In genomic region chr10:79372871-79373270, GRCh38 we compare ENCODE assay signal across 26 cellular contexts. TPM values are rescaled to one million over a fixed set of nuclear protein-coding genes. Genes with fewer than 3 reads are reported as not detected.
A peak's percentile ranks its signal among the peaks of the same experiment; 100 is the strongest.
DNase-seq lines count a peak whose midpoint lies in the region; ATAC-seq and TF ChIP-seq lines count a peak whose summit lies in the region.
"Had no signal": no experiment of that assay in that cellular context is flagged by ENCODE, and none has a peak within 500 bp of the region (broad histone marks: within the 10 kb centered on the region; RNA-seq: fewer than 3 reads in every experiment).

No MANE protein-coding gene starts in this region.

- no peaks in the 10 kb centered on the region for H3K9me2 ChIP-seq in PC-9 (ENCODE audit: insufficient read depth)

- no peak overlapping the region for H3K4me2 ChIP-seq in PC-9
- H3K4me2 ChIP-seq: A549; BLaER1 treated with 17β-estradiol and CSF1 and Interleukin-3, amounts not matched to agents 10 nM and 100 nM; GM23338 had no signal

- H3K27ac Mint-ChIP-seq in activated naive CD8-positive, alpha-beta T cell treated with anti-CD3 and anti-CD28 coated beads, Interleukin-2, amount 10 ng/mL, durations not matched to agents 7 days and 5 days: no peak overlapping the region
- no peak overlapping the region for H3K27ac Mint-ChIP-seq in activated naive CD8-positive, alpha-beta T cell treated with anti-CD3 and anti-CD28 coated beads, Interleukin-2, amount 50 U/mL, for 24 hours
- peak overlapping the region; percentile 34 for H3K27ac Mint-ChIP-seq in T-helper 17 cell
- no peak overlapping the region for H3K27ac Mint-ChIP-seq in activated naive CD4-positive, alpha-beta T cell treated with anti-CD3 and anti-CD28 coated beads, Interleukin-2, amount 10 ng/mL, durations not matched to agents 7 days and 5 days
- H3K27ac Mint-ChIP-seq in MCF 10A (ENCODE audit: low read depth, unreplicated experiment): no peak overlapping the region
- H3K27ac Mint-ChIP-seq: CD4-positive, alpha-beta T cell; GM23338; H9 had no signal

- no peaks in the 10 kb centered on the region for H3K9me3 Mint-ChIP-seq in activated naive CD8-positive, alpha-beta T cell treated with anti-CD3 and anti-CD28 coated beads, Interleukin-2, amount 10 ng/mL, durations not matched to agents 7 days and 5 days
- peaks cover 10% of the 10 kb centered on the region for H3K9me3 Mint-ChIP-seq in activated naive CD8-positive, alpha-beta T cell treated with anti-CD3 and anti-CD28 coated beads, Interleukin-2, amount 50 U/mL, for 24 hours
- peaks cover 4% of the 10 kb centered on the region for H3K9me3 Mint-ChIP-seq in activated naive CD4-positive, alpha-beta T cell treated with anti-CD3 and anti-CD28 coated beads, Interleukin-2, amount 10 ng/mL, durations not matched to agents 7 days and 5 days
- no peaks in the 10 kb centered on the region for H3K9me3 Mint-ChIP-seq in MCF 10A (ENCODE audit: unreplicated experiment)

- POLR2A ChIA-PET in activated naive CD8-positive, alpha-beta T cell treated with anti-CD3 and anti-CD28 coated beads, Interleukin-2, amount 10 ng/mL, durations not matched to agents 7 days and 5 days (lab: Charles Lee): no interaction called here
- POLR2A ChIA-PET in PC-9 (lab: Charles Lee; ENCODE audit: unreplicated experiment) (no interaction called here), MCF 10A (lab: Yijun Ruan, JAX) (no interaction called here)

- BruUV-seq in PC-9 (replicated peaks; lab: Mats Ljungman, UMichigan) (no TSS peak), MCF 10A (replicated peaks; lab: Mats Ljungman, UMichigan) (no TSS peak)

- H3K36me3 ChIP-seq in PC-9 (ENCODE audit: low read depth): no peaks in the 10 kb centered on the region
- H3K36me3 ChIP-seq: BLaER1 treated with 17β-estradiol and CSF1 and Interleukin-3, amounts not matched to agents 10 nM and 100 nM; MG63 had no signal

- H3F3A ChIP-seq in PC-9 (ENCODE audit: insufficient read depth, low read depth): peaks cover 13% of the 10 kb centered on the region; the same call in 1 of the 2 replicates

- H3K27me3 Mint-ChIP-seq in activated naive CD8-positive, alpha-beta T cell treated with anti-CD3 and anti-CD28 coated beads, Interleukin-2, amount 10 ng/mL, durations not matched to agents 7 days and 5 days: peaks cover 20% of the 10 kb centered on the region
- no peaks in the 10 kb centered on the region for H3K27me3 Mint-ChIP-seq in activated naive CD8-positive, alpha-beta T cell treated with anti-CD3 and anti-CD28 coated beads, Interleukin-2, amount 50 U/mL, for 24 hours
- peaks cover 8% of the 10 kb centered on the region for H3K27me3 Mint-ChIP-seq in T-helper 17 cell
- peaks cover 26% of the 10 kb centered on the region for H3K27me3 Mint-ChIP-seq in activated naive CD4-positive, alpha-beta T cell treated with anti-CD3 and anti-CD28 coated beads, Interleukin-2, amount 10 ng/mL, durations not matched to agents 7 days and 5 days
- H3K27me3 Mint-ChIP-seq in MCF 10A (ENCODE audit: insufficient read depth, unreplicated experiment): no peaks in the 10 kb centered on the region
- H3K27me3 Mint-ChIP-seq: CD4-positive, alpha-beta T cell had no signal

- H2AFZ ChIP-seq in PC-9: no peak overlapping the region
- H2AFZ ChIP-seq: GM23338 had no signal

- H3K9me3 ChIP-seq in T-helper 17 cell (ENCODE audit: control insufficient read depth, low read length, poor library complexity, severe bottlenecking) (peaks cover 4% of the 10 kb centered on the region), PC-9 (ENCODE audit: insufficient read depth, low read depth) (peaks cover 11% of the 10 kb centered on the region; the same call in 1 of the 2 replicates)

- 0 out of 2 replicates have a peak, but pooled peaks cover 10% of the 10 kb centered on the region for H3K4me1 ChIP-seq in PC-9 (replicated peaks; ENCODE audit: insufficient read depth)

- DNase-seq in activated naive CD8-positive, alpha-beta T cell treated with anti-CD3 and anti-CD28 coated beads, Interleukin-2, amount 10 ng/mL, durations not matched to agents 7 days and 5 days: peak; percentile 8
- DNase-seq in activated naive CD8-positive, alpha-beta T cell treated with anti-CD3 and anti-CD28 coated beads, Interleukin-2, amount 50 U/mL, for 24 hours: no peak
- DNase-seq in T-helper 17 cell (no peak), islet precursor cell (peak; percentile 40), posterior vena cava (ENCODE audit: low spot score) (peak; percentile 46), PC-9 (no peak), MCF 10A (ENCODE audit: unreplicated experiment) (no peak)
- DNase-seq in activated naive CD4-positive, alpha-beta T cell treated with anti-CD3 and anti-CD28 coated beads, Interleukin-2, amount 10 ng/mL, durations not matched to agents 7 days and 5 days: no peak
- DNase-seq: AML-193; CD4-positive, alpha-beta T cell; H9; KBM-7; MG63; NCI-H1048; NCI-H1417; NCI-H1694; NCI-H2029 treated with DMSO at 0.1 percent for 48 hours; NCI-H446 treated with DMSO at 0.1 percent for 48 hours; NCI-H526; NCI-H82; SHP77 had no signal

- no peaks in the 10 kb centered on the region for H3K27me3 ChIP-seq in PC-9 (ENCODE audit: insufficient read depth, low read depth)
- H3K27me3 ChIP-seq: BLaER1 treated with 17β-estradiol and CSF1 and Interleukin-3, amounts not matched to agents 10 nM and 100 nM; MG63 had no signal

- intact Hi-C loops in posterior vena cava (cut with DNase I) (no loop called here), PC-9 (cut with micrococcal nuclease; ENCODE audit: unreplicated experiment) (loop anchor here (5.0 kb wide), 2 partner anchors 114 to 554 kb away; no protein-coding TSS in a partner anchor), MCF 10A (cut with micrococcal nuclease) (loop anchor here (5.0 kb wide), 1 partner anchor 129 kb away; no protein-coding TSS in a partner anchor)

- H3K4me1 Mint-ChIP-seq in activated naive CD8-positive, alpha-beta T cell treated with anti-CD3 and anti-CD28 coated beads, Interleukin-2, amount 10 ng/mL, durations not matched to agents 7 days and 5 days: peaks cover 2% of the 10 kb centered on the region
- H3K4me1 Mint-ChIP-seq in activated naive CD8-positive, alpha-beta T cell treated with anti-CD3 and anti-CD28 coated beads, Interleukin-2, amount 50 U/mL, for 24 hours: no peaks in the 10 kb centered on the region
- H3K4me1 Mint-ChIP-seq in T-helper 17 cell (peaks cover 3% of the 10 kb centered on the region), MCF 10A (ENCODE audit: insufficient read depth, unreplicated experiment) (no peaks in the 10 kb centered on the region)
- H3K4me1 Mint-ChIP-seq in activated naive CD4-positive, alpha-beta T cell treated with anti-CD3 and anti-CD28 coated beads, Interleukin-2, amount 10 ng/mL, durations not matched to agents 7 days and 5 days: peaks cover 2% of the 10 kb centered on the region

- H3K4me3 Mint-ChIP-seq in activated naive CD8-positive, alpha-beta T cell treated with anti-CD3 and anti-CD28 coated beads, Interleukin-2, amount 10 ng/mL, durations not matched to agents 7 days and 5 days: no peak overlapping the region
- H3K4me3 Mint-ChIP-seq in activated naive CD8-positive, alpha-beta T cell treated with anti-CD3 and anti-CD28 coated beads, Interleukin-2, amount 50 U/mL, for 24 hours: no peak overlapping the region
- no peak overlapping the region for H3K4me3 Mint-ChIP-seq in T-helper 17 cell
- no peak overlapping the region for H3K4me3 Mint-ChIP-seq in activated naive CD4-positive, alpha-beta T cell treated with anti-CD3 and anti-CD28 coated beads, Interleukin-2, amount 10 ng/mL, durations not matched to agents 7 days and 5 days
- no peak overlapping the region for H3K4me3 Mint-ChIP-seq in MCF 10A (ENCODE audit: unreplicated experiment)
- H3K4me3 Mint-ChIP-seq: CD4-positive, alpha-beta T cell; GM23338; H9 had no signal

- H3K36me3 Mint-ChIP-seq in activated naive CD8-positive, alpha-beta T cell treated with anti-CD3 and anti-CD28 coated beads, Interleukin-2, amount 10 ng/mL, durations not matched to agents 7 days and 5 days: no peaks in the 10 kb centered on the region
- no peaks in the 10 kb centered on the region for H3K36me3 Mint-ChIP-seq in activated naive CD8-positive, alpha-beta T cell treated with anti-CD3 and anti-CD28 coated beads, Interleukin-2, amount 50 U/mL, for 24 hours (ENCODE audit: low read depth)
- H3K36me3 Mint-ChIP-seq in T-helper 17 cell (ENCODE audit: low read depth) (no peaks in the 10 kb centered on the region), MCF 10A (ENCODE audit: insufficient read depth, unreplicated experiment) (peaks cover 7% of the 10 kb centered on the region)
- H3K36me3 Mint-ChIP-seq in activated naive CD4-positive, alpha-beta T cell treated with anti-CD3 and anti-CD28 coated beads, Interleukin-2, amount 10 ng/mL, durations not matched to agents 7 days and 5 days: no peaks in the 10 kb centered on the region

- TF ChIP-seq CTCF in PC-9 (conservative IDR thresholded peaks at IDR 0.05): no peak
- no peak for TF ChIP-seq CTCF in MCF 10A (IDR thresholded peaks at IDR 0.05; ENCODE audit: unreplicated experiment)

- H3K27ac ChIP-seq in PC-9: no peak overlapping the region
- H3K27ac ChIP-seq: A549; BLaER1 treated with 17β-estradiol and CSF1 and Interleukin-3, amounts not matched to agents 10 nM and 100 nM; RWPE1 had no signal

- no peak for ATAC-seq in activated naive CD8-positive, alpha-beta T cell treated with anti-CD3 and anti-CD28 coated beads, Interleukin-2, amount 10 ng/mL, durations not matched to agents 7 days and 5 days (ENCODE audit: low read depth)
- no peak for ATAC-seq in activated naive CD8-positive, alpha-beta T cell treated with anti-CD3 and anti-CD28 coated beads, Interleukin-2, amount 50 U/mL, for 24 hours
- ATAC-seq in T-helper 17 cell: no peak
- ATAC-seq: A549, GM23338, Panc1 had no signal

- no peaks in the 10 kb centered on the region for H3K79me2 ChIP-seq in PC-9 (ENCODE audit: low read depth)

- CTCF ChIA-PET in activated naive CD4-positive, alpha-beta T cell treated with anti-CD3 and anti-CD28 coated beads, Interleukin-2, amount 10 ng/mL, durations not matched to agents 7 days and 5 days (lab: Charles Lee): interaction anchor here (1.2 to 2.9 kb wide), 11 partner anchors 8 to 128 kb away, joined by 3 to 35 read pairs (median 10); no protein-coding TSS in a partner anchor
- CTCF ChIA-PET in PC-9 (lab: Charles Lee): no interaction called here
- CTCF ChIA-PET in MCF 10A (lab: Yijun Ruan, JAX): interaction anchor here (0.5 to 3.4 kb wide), 13 partner anchors 9 to 694 kb away, joined by 3 to 38 read pairs (median 5); no protein-coding TSS in a partner anchor

- H4K20me1 ChIP-seq in PC-9 (ENCODE audit: insufficient read depth): no peaks in the 10 kb centered on the region
- H4K20me1 ChIP-seq: BLaER1 treated with 17β-estradiol and CSF1 and Interleukin-3, amounts not matched to agents 10 nM and 100 nM had no signal

- no peak overlapping the region for H3K4me3 ChIP-seq in PC-9
- H3K4me3 ChIP-seq: A549; BLaER1 treated with 17β-estradiol and CSF1 and Interleukin-3, amounts not matched to agents 10 nM and 100 nM; GM23338; MG63 had no signal

RNA-seq across cellular contexts. Expression of gene PPIF, which starts 25.6 kb away (rescaled TPM):
- 10 to 100 TPM; 56.9 to 57.0 TPM for total RNA-seq in activated naive CD8-positive, alpha-beta T cell treated with anti-CD3 and anti-CD28 coated beads, Interleukin-2, amount 10 ng/mL, durations not matched to agents 7 days and 5 days
- total RNA-seq in T-helper 17 cell: 10 to 100 TPM; 59.4 to 82.3 TPM
- 10 to 100 TPM; 20.4 to 23.9 TPM for total RNA-seq in posterior vena cava
- total RNA-seq in PC-9 (2021): 171 and 203 TPM in 2 replicates
- total RNA-seq in MCF 10A (2022): 76.5 and 76.9 TPM in 2 replicates

Comparison
In these comparisons a context has a peak if more than half of its experiments do, and no peak if none do; other contexts are left out.
1. DNase-seq: peak in activated naive CD8-positive, alpha-beta T cell treated with anti-CD3 and anti-CD28 coated beads, Interleukin-2, amount 10 ng/mL, durations not matched to agents 7 days and 5 days (single experiment), islet precursor cell (single experiment) and posterior vena cava (single experiment); none in activated naive CD8-positive, alpha-beta T cell treated with anti-CD3 and anti-CD28 coated beads, Interleukin-2, amount 50 U/mL, for 24 hours (single experiment), T-helper 17 cell (0 of 3), activated naive CD4-positive, alpha-beta T cell treated with anti-CD3 and anti-CD28 coated beads, Interleukin-2, amount 10 ng/mL, durations not matched to agents 7 days and 5 days (single experiment), PC-9 (0 of 2) and MCF 10A (single experiment).
2. intact Hi-C loops: an anchor here in PC-9 (5.0 kb wide) and MCF 10A (5.0 kb wide); none called in posterior vena cava.